21 cellular contexts compared by ENCODE assay signal in genomic region chr18:79483971-79484491, GRCh38.
DNase-seq lines count a peak whose midpoint lies in the region; ATAC-seq and TF ChIP-seq lines count a peak whose summit lies in the region.
"Had no signal": no experiment of that assay in that cellular context is flagged by ENCODE, and none has a peak within 500 bp of the region (broad histone marks: within the 10 kb centered on the region; RNA-seq: fewer than 3 reads in every experiment).

No MANE protein-coding gene starts in this region.

- no peak for TF ChIP-seq CTCF in spleen (IDR thresholded peaks at IDR 0.05 in 8 of 11, conservative IDR thresholded peaks at IDR 0.05 in 3 of 11)

- no peak overlapping the region for H3K4me3 Mint-ChIP-seq in activated T-helper 17 cell treated with anti-CD3 and anti-CD28 coated beads, Interleukin-2, amount 50 U/mL, for 72 hours
- H3K4me3 Mint-ChIP-seq in memory B cell: no peak overlapping the region
- H3K4me3 Mint-ChIP-seq: activated CD8-positive, alpha-beta T cell treated with anti-CD3 and anti-CD28 coated beads for 36 hours had no signal

- no peak for TF ChIP-seq POLR2A in spleen (IDR thresholded peaks at IDR 0.05)

- no peaks in the 10 kb centered on the region for H3K9me3 Mint-ChIP-seq in activated T-helper 17 cell treated with anti-CD3 and anti-CD28 coated beads, Interleukin-2, amount 50 U/mL, for 72 hours
- no peaks in the 10 kb centered on the region for H3K9me3 Mint-ChIP-seq in memory B cell
- H3K9me3 Mint-ChIP-seq: activated CD8-positive, alpha-beta T cell treated with anti-CD3 and anti-CD28 coated beads for 36 hours; activated T-helper 2 cell treated with anti-CD3 and anti-CD28 coated beads, Interferon-gamma antibody, Interleukin-2, Interleukin-4, amounts not matched to agents 10 μg/mL and 5 μg/mL and 100 μg/mL, durations not matched to agents 14 hours and 24 hours and 36 hours had no signal

- no peak overlapping the region for H3K27ac ChIP-seq in spleen
- H3K27ac ChIP-seq: 22Rv1 had no signal

- peaks cover 26% of the 10 kb centered on the region for H3K36me3 Mint-ChIP-seq in activated T-helper 17 cell treated with anti-CD3 and anti-CD28 coated beads, Interleukin-2, amount 50 U/mL, for 72 hours (ENCODE audit: low read depth)
- H3K36me3 Mint-ChIP-seq in memory B cell: peaks cover 2% of the 10 kb centered on the region

- peak overlapping the region; percentile 25 for H3K27ac Mint-ChIP-seq in activated T-helper 17 cell treated with anti-CD3 and anti-CD28 coated beads, Interleukin-2, amount 50 U/mL, for 72 hours
- peak overlapping the region; percentile 45 for H3K27ac Mint-ChIP-seq in memory B cell
- H3K27ac Mint-ChIP-seq: activated CD8-positive, alpha-beta T cell treated with anti-CD3 and anti-CD28 coated beads for 36 hours; activated T-helper 2 cell treated with anti-CD3 and anti-CD28 coated beads, Interferon-gamma antibody, Interleukin-2, Interleukin-4, amounts not matched to agents 10 μg/mL and 5 μg/mL and 100 μg/mL, durations not matched to agents 14 hours and 24 hours and 36 hours had no signal

- no peak for ATAC-seq in activated T-helper 17 cell treated with anti-CD3 and anti-CD28 coated beads, Interleukin-2, amount 50 U/mL, for 72 hours (replicated peaks)
- ATAC-seq in memory B cell (ENCODE audit: low read depth) (no peak), GM18861 (IDR thresholded peaks at IDR 0.05; ENCODE audit: unreplicated experiment) (no peak)
- ATAC-seq: activated CD8-positive, alpha-beta T cell treated with anti-CD3 and anti-CD28 coated beads for 36 hours had no signal

- 85 to 93% (median 89%) methylated on average over 14 to 15 of the region's 15 CpGs for WGBS in spleen, 5 donors

- no peaks in the 10 kb centered on the region for H3K4me1 Mint-ChIP-seq in activated T-helper 17 cell treated with anti-CD3 and anti-CD28 coated beads, Interleukin-2, amount 50 U/mL, for 72 hours
- no peaks in the 10 kb centered on the region for H3K4me1 Mint-ChIP-seq in memory B cell

- H3K36me3 ChIP-seq in spleen: peaks cover 7 to 79% (median 54%) of the 10 kb centered on the region in 6 donors

- no peaks in the 10 kb centered on the region for H3K4me1 ChIP-seq in spleen

- H3K27me3 ChIP-seq in spleen (replicated peaks in 1 of 7): no peaks in the 10 kb centered on the region
- H3K27me3 ChIP-seq: tibial artery had no signal

- DNase-seq in activated CD8-positive, alpha-beta memory T cell treated with anti-CD3 and anti-CD28 coated beads, Interleukin-2, amount 50 U/mL, for 4 hours: peak; percentile 10
- DNase-seq in activated CD8-positive, alpha-beta memory T cell treated with anti-CD3 and anti-CD28 coated beads for 24 hours: no peak
- DNase-seq in memory B cell (ENCODE audit: low spot score in 2 of 2) (no peak), spleen (peak; percentile 64), middle frontal gyrus (ENCODE audit: extremely low spot score, low spot score) (no peak), H4 (ENCODE audit: low spot score) (no peak)
- DNase-seq: C1 segment of cervical spinal cord, cortex of kidney, mammary epithelial cell, MM.1S, NCI-H2081, NCI-H748 treated with DMSO at 0.1 percent for 48 hours, nucleus accumbens, RPMI8226 had no signal

- intact Hi-C loops in spleen (cut with DNase I; ENCODE audit: low total_unique reads): no loop called here

- H3K27me3 Mint-ChIP-seq in activated T-helper 17 cell treated with anti-CD3 and anti-CD28 coated beads, Interleukin-2, amount 50 U/mL, for 72 hours: no peaks in the 10 kb centered on the region
- no peaks in the 10 kb centered on the region for H3K27me3 Mint-ChIP-seq in memory B cell
- H3K27me3 Mint-ChIP-seq: activated CD8-positive, alpha-beta T cell treated with anti-CD3 and anti-CD28 coated beads for 36 hours had no signal

- H3K9me3 ChIP-seq in spleen: no peaks in the 10 kb centered on the region
- H3K9me3 ChIP-seq: tibial artery had no signal

- H3K4me3 ChIP-seq in spleen: no peak overlapping the region
- H3K4me3 ChIP-seq: skin epidermis, tibial artery had no signal

Comparison
In these comparisons a context has a peak if more than half of its experiments do, and no peak if none do; other contexts are left out.
1. DNase-seq: peak in activated CD8-positive, alpha-beta memory T cell treated with anti-CD3 and anti-CD28 coated beads, Interleukin-2, amount 50 U/mL, for 4 hours (single experiment) and spleen (single experiment); none in activated CD8-positive, alpha-beta memory T cell treated with anti-CD3 and anti-CD28 coated beads for 24 hours (single experiment), memory B cell (0 of 2), middle frontal gyrus (single experiment) and H4 (single experiment).